27 cellular contexts compared by ENCODE assay signal in genomic region chr3:111577113-111577512, GRCh38. TPM values are rescaled to one million over a fixed set of nuclear protein-coding genes. Genes with fewer than 3 reads are reported as not detected.
DNase-seq lines count a peak whose midpoint lies in the region; ATAC-seq lines count a peak whose summit lies in the region.
"Had no signal": no experiment of that assay in that cellular context is flagged by ENCODE, and none has a peak within 500 bp of the region (broad histone marks: within the 10 kb centered on the region; RNA-seq: fewer than 3 reads in every experiment).

No MANE protein-coding gene starts in this region.

- no peak for ATAC-seq in CD4-positive, CD25-positive, alpha-beta regulatory T cell (ENCODE audit: low read depth in 2 of 2)
- no peak for ATAC-seq in central memory CD8-positive, alpha-beta T cell (replicated peaks; ENCODE audit: extremely low read depth, poor library complexity, severe bottlenecking)

- H3K27ac Mint-ChIP-seq in T-helper 1 cell treated with Interleukin-12 subunit alpha and Interleukin-12 subunit beta and Interleukin-4 antibody, amounts not matched to agents 30 μg/mL and 1 μg/mL, for 36 hours = peak overlapping the region; percentile 18
- H3K27ac Mint-ChIP-seq in CD4-positive, CD25-positive, alpha-beta regulatory T cell = peak overlapping the region in 2 of 3 donors; percentile 11 to 50
- H3K27ac Mint-ChIP-seq in central memory CD8-positive, alpha-beta T cell (ENCODE audit: low read depth) = peak overlapping the region; percentile 27

- peaks cover 57% of the 10 kb centered on the region for H3K36me3 ChIP-seq in CD4-positive, CD25-positive, alpha-beta regulatory T cell (ENCODE audit: control insufficient read depth, insufficient read depth, low read length)
- peaks cover 86% of the 10 kb centered on the region for H3K36me3 ChIP-seq in KOPT-K1 (ENCODE audit: insufficient read depth, low read length)
- H3K36me3 ChIP-seq: BE2C, breast epithelium, Peyer's patch, thoracic aorta had no signal

- H3K9me3 Mint-ChIP-seq in T-helper 1 cell treated with Interleukin-12 subunit alpha and Interleukin-12 subunit beta and Interleukin-4 antibody, amounts not matched to agents 30 μg/mL and 1 μg/mL, for 36 hours = no peaks in the 10 kb centered on the region
- no peaks in the 10 kb centered on the region for H3K9me3 Mint-ChIP-seq in CD4-positive, CD25-positive, alpha-beta regulatory T cell
- no peaks in the 10 kb centered on the region for H3K9me3 Mint-ChIP-seq in central memory CD8-positive, alpha-beta T cell

- H3K27me3 ChIP-seq in CD4-positive, CD25-positive, alpha-beta regulatory T cell (ENCODE audit: control insufficient read depth, insufficient read depth, low read length) = no peaks in the 10 kb centered on the region
- H3K27me3 ChIP-seq: BE2C, breast epithelium, Peyer's patch had no signal

- H3K4me1 ChIP-seq in CD4-positive, CD25-positive, alpha-beta regulatory T cell (ENCODE audit: control insufficient read depth, insufficient read depth, low read length, poor library complexity, severe bottlenecking) = peaks cover under 1% of the 10 kb centered on the region
- H3K4me1 ChIP-seq: BE2C, breast epithelium, Peyer's patch had no signal

- peaks cover 57% of the 10 kb centered on the region for H3K4me1 Mint-ChIP-seq in T-helper 1 cell treated with Interleukin-12 subunit alpha and Interleukin-12 subunit beta and Interleukin-4 antibody, amounts not matched to agents 30 μg/mL and 1 μg/mL, for 36 hours (ENCODE audit: low read depth)
- H3K4me1 Mint-ChIP-seq in CD4-positive, CD25-positive, alpha-beta regulatory T cell = peaks cover 12 to 33% (median 27%) of the 10 kb centered on the region in 4 donors
- peaks cover 49% of the 10 kb centered on the region for H3K4me1 Mint-ChIP-seq in central memory CD8-positive, alpha-beta T cell

- in situ Hi-C loops in ACHN (cut with HindIII; ENCODE audit: low pct_ligation_motif_present, low pct_unique_long_range_greater_than_20kb, low sequenced_read_pairs) = no loop called here

- no peak overlapping the region for H3K4me3 ChIP-seq in CD4-positive, CD25-positive, alpha-beta regulatory T cell (ENCODE audit: low read depth, low read length)
- H3K4me3 ChIP-seq: breast epithelium, Peyer's patch, thoracic aorta had no signal

- DNase-seq in T-helper 1 cell (no peak), AG20443 (ENCODE audit: low spot score) (no peak), ACHN (no peak)
- DNase-seq in CD4-positive, CD25-positive, alpha-beta regulatory T cell = no peak
- no peak for DNase-seq in central memory CD8-positive, alpha-beta T cell (ENCODE audit: low spot score in 2 of 2)
- no peak for DNase-seq in stimulated activated CD4-positive, alpha-beta T cell treated with anti-CD3 and anti-CD28 coated beads, Interleukin-4, amount 100 ng/mL, for 24 hours
- DNase-seq: activated CD4-positive, CD25-positive, alpha-beta regulatory T cell treated with anti-CD3 and anti-CD28 coated beads, Interleukin-2, amount 50 U/mL, for 72 hours; activated effector memory CD4-positive, alpha-beta T cell treated with Interleukin-2 at 50 U/mL for 16 hours; BE2C; effector CD8-positive, alpha-beta T cell; glutamatergic neuron; left ventricle myocardium superior; NCI-H1048; occipital lobe; SIG-M5; stimulated activated CD4-positive, alpha-beta T cell treated with anti-CD3 and anti-CD28 coated beads, Interleukin-15, amount 100 ng/mL, for 24 hours; stimulated activated naive CD8-positive, alpha-beta T cell treated with anti-CD3 and anti-CD28 coated beads, Interleukin-15, Interleukin-2, amounts not matched to agents 100 U/mL and 50 U/mL, for 24 hours had no signal

- no peaks in the 10 kb centered on the region for H3K9me3 ChIP-seq in CD4-positive, CD25-positive, alpha-beta regulatory T cell (ENCODE audit: control insufficient read depth in 2 of 2, low read length in 2 of 2)
- peaks cover under 1% of the 10 kb centered on the region for H3K9me3 ChIP-seq in KOPT-K1 (ENCODE audit: insufficient read depth, low read length, poor library complexity, severe bottlenecking)
- H3K9me3 ChIP-seq: BE2C, breast epithelium, Peyer's patch, thoracic aorta had no signal

- H3K4me3 Mint-ChIP-seq in T-helper 1 cell treated with Interleukin-12 subunit alpha and Interleukin-12 subunit beta and Interleukin-4 antibody, amounts not matched to agents 30 μg/mL and 1 μg/mL, for 36 hours = no peak overlapping the region
- no peak overlapping the region for H3K4me3 Mint-ChIP-seq in CD4-positive, CD25-positive, alpha-beta regulatory T cell
- H3K4me3 Mint-ChIP-seq in central memory CD8-positive, alpha-beta T cell = no peak overlapping the region

- H3K36me3 Mint-ChIP-seq in T-helper 1 cell treated with Interleukin-12 subunit alpha and Interleukin-12 subunit beta and Interleukin-4 antibody, amounts not matched to agents 30 μg/mL and 1 μg/mL, for 36 hours (ENCODE audit: low read depth) = peaks cover 56% of the 10 kb centered on the region
- peaks cover 59% of the 10 kb centered on the region for H3K36me3 Mint-ChIP-seq in CD4-positive, CD25-positive, alpha-beta regulatory T cell
- peaks cover 36% of the 10 kb centered on the region for H3K36me3 Mint-ChIP-seq in central memory CD8-positive, alpha-beta T cell (ENCODE audit: insufficient read depth)

- no peaks in the 10 kb centered on the region for H3K27me3 Mint-ChIP-seq in T-helper 1 cell treated with Interleukin-12 subunit alpha and Interleukin-12 subunit beta and Interleukin-4 antibody, amounts not matched to agents 30 μg/mL and 1 μg/mL, for 36 hours (ENCODE audit: low read depth)
- no peaks in the 10 kb centered on the region for H3K27me3 Mint-ChIP-seq in CD4-positive, CD25-positive, alpha-beta regulatory T cell
- H3K27me3 Mint-ChIP-seq in central memory CD8-positive, alpha-beta T cell = no peaks in the 10 kb centered on the region

- no peak overlapping the region for H3K27ac ChIP-seq in CD4-positive, CD25-positive, alpha-beta regulatory T cell (ENCODE audit: insufficient read depth, low read length, poor library complexity, severe bottlenecking)
- peak overlapping the region; percentile 29 for H3K27ac ChIP-seq in KOPT-K1 (ENCODE audit: low read depth, low read length, poor library complexity, severe bottlenecking)
- H3K27ac ChIP-seq: breast epithelium, Peyer's patch, thoracic aorta had no signal

RNA-seq across cellular contexts. Expression of gene ZBED2, which starts 18.0 kb away (rescaled TPM):
- 0.27 TPM for total RNA-seq in CD4-positive, CD25-positive, alpha-beta regulatory T cell
- polyA plus RNA-seq in CD4-positive, CD25-positive, alpha-beta regulatory T cell = under 1 TPM in 3 of 4 donors, not detected in 1; 0.15 to 1.00 (median 0.80) TPM
- total RNA-seq: breast epithelium, H4, left ventricle myocardium superior, mesenteric fat pad, occipital lobe, Peyer's patch, pulmonary artery endothelial cell, thoracic aorta had no signal
- polyA plus RNA-seq: HepG2 had no signal

RNA-seq across cellular contexts. Expression of gene CD96, which starts 35.1 kb away (rescaled TPM):
- 125 TPM for total RNA-seq in CD4-positive, CD25-positive, alpha-beta regulatory T cell
- polyA plus RNA-seq in CD4-positive, CD25-positive, alpha-beta regulatory T cell = 100 to 1,000 TPM; 104 to 149 (median 130) TPM
- total RNA-seq: epithelial cell of proximal tubule, HepG2, occipital lobe, pulmonary artery endothelial cell had no signal
- polyA plus RNA-seq: HepG2 had no signal
